Comparison of ENCODE assay signal across 8 cellular contexts in the genomic region with DNA sequence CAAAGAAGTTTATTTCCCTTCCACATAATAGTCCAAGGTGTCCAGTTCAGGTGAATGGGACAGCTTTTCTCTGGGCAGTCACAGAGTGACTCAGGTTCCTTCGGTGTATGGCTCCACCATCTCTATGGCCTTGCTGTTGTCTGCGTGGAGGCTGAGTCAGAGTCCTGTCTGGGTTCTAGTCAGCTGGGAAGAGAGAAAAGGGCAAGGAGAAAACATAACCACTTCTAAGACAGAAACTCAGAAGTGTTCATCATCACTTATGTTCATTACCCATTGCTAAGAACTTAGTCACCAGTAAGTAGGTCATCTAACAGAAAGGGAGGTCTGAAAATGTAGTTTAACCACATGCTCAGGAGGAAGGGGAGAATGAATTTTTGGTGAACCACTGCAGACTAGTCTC. TPM values are rescaled to one million over a fixed set of nuclear protein-coding genes. Genes with fewer than 3 reads are reported as not detected.
A peak's percentile ranks its signal among the peaks of the same experiment; 100 is the strongest.
DNase-seq lines count a peak whose midpoint lies in the region; ATAC-seq and TF ChIP-seq lines count a peak whose summit lies in the region.

No MANE protein-coding gene starts in this region.

- H3K36me3 ChIP-seq in esophagus muscularis mucosa, result no peaks in the 10 kb centered on the region
- H3K36me3 ChIP-seq in endodermal cell (ENCODE audit: control insufficient read depth, insufficient read depth, low read length), result no peaks in the 10 kb centered on the region
- H3K36me3 ChIP-seq in right atrium auricular region, result no peaks in the 10 kb centered on the region

- no peaks in the 10 kb centered on the region for H3K36me3 Mint-ChIP-seq in endodermal cell (ENCODE audit: low read depth)

- TF ChIP-seq EP300 in esophagus muscularis mucosa (IDR thresholded peaks at IDR 0.05), result no peak

- peaks cover 11 to 48% (median 41%) of the 10 kb centered on the region in 4 donors for H3K4me1 ChIP-seq in esophagus muscularis mucosa
- H3K4me1 ChIP-seq in endodermal cell (ENCODE audit: control insufficient read depth, insufficient read depth, low read length), result no peaks in the 10 kb centered on the region
- peaks cover 0 to 29% of the 10 kb centered on the region in 2 donors for H3K4me1 ChIP-seq in right atrium auricular region

- no peaks in the 10 kb centered on the region for H3K9me3 Mint-ChIP-seq in endodermal cell

- H3K27ac ChIP-seq in esophagus muscularis mucosa (replicated peaks in 1 of 4) (peak overlapping the region; percentile 65 to 73 (median 72)), endodermal cell (ENCODE audit: low read depth, low read length) (no peak overlapping the region), right atrium auricular region (no peak overlapping the region)

- 61% methylated on average over 2 of the region's 2 CpGs for WGBS in esophagus muscularis mucosa
- 91% methylated on average over 2 of the region's 2 CpGs; no CpG with 5 or more reads in 1 of the 2 experiments for WGBS in endodermal cell (ENCODE audit: insufficient coverage in 1 of 2, insufficient read length in 1 of 2), 2 experiments

- peak; percentile 98 for ATAC-seq in activated CD4-positive, CD25-positive, alpha-beta regulatory T cell treated with anti-CD3 and anti-CD28 coated beads, Interleukin-2, amount 50 U/mL, for 24 hours

- no peak overlapping the region for H3K9ac ChIP-seq in endodermal cell (ENCODE audit: extremely low read depth, low read length, poor library complexity, severe bottlenecking)

- in situ Hi-C loops in GM13977 (cut with MboI; ENCODE audit: low pct_unique_long_range_greater_than_20kb, low sequenced_read_pairs, unreplicated experiment), result no loop called here

- peaks cover 5% of the 10 kb centered on the region for H3K4me1 Mint-ChIP-seq in endodermal cell

- no peak overlapping the region for H3K4me3 Mint-ChIP-seq in endodermal cell

- DNase-seq in GM04504 (ENCODE audit: low read depth) (peak; percentile 56), esophagus muscularis mucosa (ENCODE audit: extremely low spot score) (no peak), endodermal cell (no peak), right atrium auricular region (ENCODE audit: low spot score) (no peak), NCI-H1092 (lab: John Stamatoyannopoulos, UW) (no peak), GM13977 (ENCODE audit: low spot score) (no peak)
- peak; percentile 57 to 60 for DNase-seq in stimulated activated CD4-positive, alpha-beta T cell treated with anti-CD3 and anti-CD28 coated beads, Interleukin-2, amount 100 ng/mL, for 24 hours

- H3K27me3 ChIP-seq in esophagus muscularis mucosa (no peaks in the 10 kb centered on the region), endodermal cell (ENCODE audit: control insufficient read depth, insufficient read depth, low read length, poor library complexity, severe bottlenecking) (no peaks in the 10 kb centered on the region), right atrium auricular region (no peaks in the 10 kb centered on the region)

- no peak for TF ChIP-seq CTCF in esophagus muscularis mucosa (IDR thresholded peaks at IDR 0.05)
- TF ChIP-seq CTCF in endodermal cell (conservative IDR thresholded peaks at IDR 0.05), result no peak
- TF ChIP-seq CTCF in right atrium auricular region (IDR thresholded peaks at IDR 0.05), result no peak
- no peak for TF ChIP-seq CTCF in GM13977 (IDR thresholded peaks at IDR 0.05; ENCODE audit: extremely low read depth, insufficient read depth, missing control alignments)

- no peak for TF ChIP-seq POLR2A in esophagus muscularis mucosa (IDR thresholded peaks at IDR 0.05; ENCODE audit: low read depth)

- H3K4me3 ChIP-seq in esophagus muscularis mucosa, result no peak overlapping the region
- no peak overlapping the region for H3K4me3 ChIP-seq in endodermal cell (ENCODE audit: low read length)
- no peak overlapping the region for H3K4me3 ChIP-seq in right atrium auricular region

- H3K27ac Mint-ChIP-seq in endodermal cell, result no peak overlapping the region

- intact Hi-C loops in esophagus muscularis mucosa (cut with DNase I), result no loop called here

- H3K27me3 Mint-ChIP-seq in endodermal cell (ENCODE audit: insufficient read depth), result no peaks in the 10 kb centered on the region

- no peaks in the 10 kb centered on the region for H3K9me3 ChIP-seq in esophagus muscularis mucosa
- H3K9me3 ChIP-seq in endodermal cell (ENCODE audit: control insufficient read depth, low read length), result no peaks in the 10 kb centered on the region
- no peaks in the 10 kb centered on the region for H3K9me3 ChIP-seq in right atrium auricular region

RNA-seq across cellular contexts. Expression of a gene that starts 32.4 kb away (rescaled TPM):
- total RNA-seq in esophagus muscularis mucosa (10 to 100 TPM; 15.1 to 72.3 (median 22.6) TPM), endodermal cell (1 to 10 TPM; 1.9 to 4.3 TPM), right atrium auricular region (10 to 100 TPM; 21.9 to 22.7 TPM)
- polyA plus RNA-seq in endodermal cell (2013, experiment 1 of 2), result 1.4 TPM
- polyA plus RNA-seq in endodermal cell (2013, experiment 2 of 2), result 1.7 TPM

Comparison
In these comparisons a context has a peak if more than half of its experiments do, and no peak if none do; other contexts are left out.
1. DNase-seq: peak in GM04504 (single experiment) and stimulated activated CD4-positive, alpha-beta T cell treated with anti-CD3 and anti-CD28 coated beads, Interleukin-2, amount 100 ng/mL, for 24 hours (2 of 2); none in esophagus muscularis mucosa (single experiment), endodermal cell (single experiment), right atrium auricular region (single experiment), NCI-H1092 (single experiment) and GM13977 (single experiment).
2. H3K27ac ChIP-seq: peak in esophagus muscularis mucosa (4 of 4); none in endodermal cell (single experiment) and right atrium auricular region (0 of 2).